ENCODE assay signal across 8 cellular contexts in the genomic region with DNA sequence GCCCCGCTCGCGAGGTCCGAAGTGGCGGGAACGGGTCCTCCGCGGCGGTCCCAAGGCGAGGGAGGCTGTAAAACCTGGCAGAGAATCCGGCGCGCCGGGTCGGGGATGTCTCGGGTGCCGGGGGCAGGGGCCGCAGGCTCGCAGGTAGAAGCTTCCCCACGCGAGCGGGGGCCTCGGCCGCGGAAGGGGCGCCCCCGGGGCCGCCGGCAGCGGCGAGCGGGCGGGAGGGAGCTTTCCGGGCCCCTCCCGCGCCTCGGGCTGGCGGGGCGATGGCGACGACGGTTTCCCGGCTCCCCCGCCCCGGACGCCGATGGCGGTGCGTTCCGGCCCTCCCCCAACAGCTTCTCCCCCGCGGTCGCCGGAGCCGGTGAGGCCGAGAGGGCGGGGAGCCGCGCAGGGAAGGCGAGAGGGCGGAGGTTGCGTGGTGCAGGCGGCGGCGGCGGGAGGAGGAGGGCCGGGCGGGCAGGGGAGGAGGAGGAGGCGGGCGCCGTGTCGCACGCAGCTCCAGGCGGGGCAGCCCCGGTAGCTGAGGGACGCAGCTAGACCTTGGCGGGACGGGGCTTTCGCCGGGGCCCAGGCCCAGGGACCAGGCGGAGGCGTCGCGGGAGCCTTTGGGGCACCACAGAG. TPM values are rescaled to one million over a fixed set of nuclear protein-coding genes. Genes with fewer than 3 reads are reported as not detected.
DNase-seq lines count a peak whose midpoint lies in the region; ATAC-seq and TF ChIP-seq lines count a peak whose summit lies in the region.

A gene (plus strand): TSS at position 507 of the 627 bp plus-strand sequence. CDS start 31,220 bp downstream, outside the sequence.

- peak within 1 kb of the TSS; percentile 90 to 97 (median 94) for H3K27ac Mint-ChIP-seq in naive thymus-derived CD8-positive, alpha-beta T cell

- no peaks in the 10 kb centered on the region for H3K27me3 ChIP-seq in HL-60 (ENCODE audit: insufficient read depth, poor library complexity, severe bottlenecking)

- no peaks in the 10 kb centered on the region for H3K9me3 Mint-ChIP-seq in naive thymus-derived CD8-positive, alpha-beta T cell

- H3K36me3 Mint-ChIP-seq in naive thymus-derived CD8-positive, alpha-beta T cell: no peaks in the 10 kb centered on the region

- H3K27ac ChIP-seq in HL-60 (replicated peaks): peak within 1 kb of the TSS; percentile 87

- in situ Hi-C loops in Caki2 (cut with HindIII; ENCODE audit: low pct_unique_long_range_greater_than_20kb, low sequenced_read_pairs): no loop called here

- DNase-seq in Caki2 (ENCODE audit: low read depth): peak; percentile 75
- DNase-seq in HL-60 (ENCODE audit: low read depth in 1 of 2, low spot score in 1 of 2): peak in 1 of 2 experiments; percentile 85
- DNase-seq in OCI-M1 (lab: John Stamatoyannopoulos, UW): peak; percentile 66
- DNase-seq in activated T-helper 1 cell treated with Interleukin-2 at 50 U/mL for 16 hours (ENCODE audit: low read depth): peak; percentile 81
- DNase-seq in fibroblast of gingiva (ENCODE audit: low read depth): peak; percentile 83
- DNase-seq in naive thymus-derived CD8-positive, alpha-beta T cell: peak; percentile 74 to 90 (median 79)
- DNase-seq in stimulated activated naive CD4-positive, alpha-beta T cell treated with Interleukin-2 at 50 U/mL for 16 hours (lab: John Stamatoyannopoulos, UW): peak; percentile 86

- peaks cover 35 to 56% (median 51%) of the 10 kb centered on the region in 4 donors for H3K4me1 Mint-ChIP-seq in naive thymus-derived CD8-positive, alpha-beta T cell

- H3K4me3 Mint-ChIP-seq in naive thymus-derived CD8-positive, alpha-beta T cell: peak within 1 kb of the TSS; percentile 87 to 97 (median 92)

- ATAC-seq in GM19467 (IDR thresholded peaks at IDR 0.05; ENCODE audit: unreplicated experiment): peak; percentile 56
- peak; percentile 75 to 79 for ATAC-seq in naive thymus-derived CD8-positive, alpha-beta T cell

- POLR2A ChIA-PET in naive thymus-derived CD8-positive, alpha-beta T cell (lab: Charles Lee): interaction anchor here (0.6 to 2.4 kb wide), 19 partner anchors 9 to 586 kb away, joined by 3 to 14 read pairs (median 5); a partner anchor contains a TSS

- TF ChIP-seq CTCF in HL-60 (IDR thresholded peaks at IDR 0.05; ENCODE audit: insufficient read depth, low read length): no peak

- no peaks in the 10 kb centered on the region for H3K27me3 Mint-ChIP-seq in naive thymus-derived CD8-positive, alpha-beta T cell

- H3K4me3 ChIP-seq in HL-60 (replicated peaks; ENCODE audit: insufficient read depth, low read length): peak within 1 kb of the TSS; percentile 55

RNA-seq across cellular contexts. Expression of the gene that starts here (rescaled TPM):
- 36.5 and 37.6 TPM in 2 replicates for total RNA-seq in Caki2 (2014; rRNA removed; shearing (Covaris generic); ENCODE audit: low replicate concordance)
- total RNA-seq in naive thymus-derived CD8-positive, alpha-beta T cell: 10 to 100 TPM; 62.8 to 67.7 TPM
- 10 to 100 TPM; 39.2 to 50.6 (median 39.6) TPM for polyA plus RNA-seq in naive thymus-derived CD8-positive, alpha-beta T cell
